1 cellular context compared by ENCODE assay signal in the genomic region with DNA sequence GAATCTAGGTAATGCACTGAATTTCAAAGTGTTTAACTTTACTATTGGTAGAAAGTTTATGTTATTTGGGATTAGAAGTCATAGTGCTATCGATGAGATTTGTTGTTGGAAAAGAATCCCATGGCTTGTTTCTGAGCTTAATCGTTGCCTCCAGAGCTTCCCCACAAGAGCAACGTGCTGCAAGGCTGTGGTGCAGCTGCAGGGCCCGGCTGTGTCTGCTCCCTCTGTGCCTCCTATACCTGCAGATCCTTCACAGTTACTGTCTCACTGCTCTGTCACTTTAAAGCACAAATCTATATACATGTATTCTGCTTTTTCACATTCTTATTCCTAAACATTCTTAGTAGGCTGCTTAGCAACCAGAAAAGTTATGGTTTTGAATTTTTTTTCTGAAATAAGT.
TF ChIP-seq lines count a peak whose summit lies in the region.

No MANE protein-coding gene starts in this region.

TF ChIP-seq in GM23338, 12 proteins besides CTCF, POLR2A, EP300 and RAD21 (continued from another document):
- TF ChIP-seq ZNF462 (CRISPR knock-in tag; IDR thresholded peaks at IDR 0.05) (no peak), NANOG (IDR thresholded peaks at IDR 0.05; ENCODE audit: borderline replicate concordance) (no peak)
